2 cellular contexts compared by ENCODE assay signal in genomic region chr19:30667227-30667626, GRCh38.
TF ChIP-seq lines count a peak whose summit lies in the region.

No MANE protein-coding gene starts in this region.

TF ChIP-seq in HEK293, 187 proteins besides CTCF, POLR2A, EP300 and RAD21 (continued from another document):
- no peak for TF ChIP-seq PRDM4 (tag by site-specific recombination; IDR thresholded peaks at IDR 0.05)
- no peak for TF ChIP-seq SP3 (tag by site-specific recombination; IDR thresholded peaks at IDR 0.05)
- TF ChIP-seq ZNF660 (tag by site-specific recombination; IDR thresholded peaks at IDR 0.05) = no peak
- peak; percentile 42 for TF ChIP-seq ZFHX2 (tag by site-specific recombination; conservative IDR thresholded peaks at IDR 0.05)
- peak; percentile 54 for TF ChIP-seq EGR2 (tag by site-specific recombination; IDR thresholded peaks at IDR 0.05; ENCODE audit: low read depth)
- TF ChIP-seq PATZ1 (tag by site-specific recombination; IDR thresholded peaks at IDR 0.05) = peak; percentile 7; the same call in 1 of the 2 replicates
- no peak for TF ChIP-seq GLIS2 (tag by site-specific recombination; IDR thresholded peaks at IDR 0.05)
- TF ChIP-seq ZFP3 (tag by site-specific recombination; IDR thresholded peaks at IDR 0.05; ENCODE audit: low read depth) = no peak

TF ChIP-seq in H1, 55 proteins besides CTCF, POLR2A, EP300 and RAD21 (continued from another document):
- TF ChIP-seq ATF3 (IDR thresholded peaks at IDR 0.05; ENCODE audit: insufficient read depth, low read depth, low read length) (no peak), KDM1A (IDR thresholded peaks at IDR 0.05; ENCODE audit: borderline replicate concordance, low read length) (no peak), CHD1 (IDR thresholded peaks at IDR 0.05; ENCODE audit: low read depth, low read length) (no peak), NRF1 (IDR thresholded peaks at IDR 0.05; ENCODE audit: low read depth, low read length) (no peak), NANOG (IDR thresholded peaks at IDR 0.05; ENCODE audit: insufficient read depth, low read depth, low read length, poor library complexity, severe bottlenecking) (no peak)
